11 cellular contexts compared by ENCODE assay signal in genomic region chr21:45993210-45994085, GRCh38. TPM values are rescaled to one million over a fixed set of nuclear protein-coding genes. Genes with fewer than 3 reads are reported as not detected.
DNase-seq lines count a peak whose midpoint lies in the region; ATAC-seq, FAIRE-seq and TF ChIP-seq lines count a peak whose summit lies in the region.
"Had no signal": no experiment of that assay in that cellular context is flagged by ENCODE, and none has a peak within 500 bp of the region (broad histone marks: within the 10 kb centered on the region; RNA-seq: fewer than 3 reads in every experiment).

No MANE protein-coding gene starts in this region.

- peak overlapping the region; percentile 39 for H3K27ac ChIP-seq in AG04450 (ENCODE audit: low read depth, low read length)
- peak overlapping the region; percentile 5 to 83 (median 55) for H3K27ac ChIP-seq in heart right ventricle
- H3K27ac ChIP-seq: SJSA1 had no signal

- intact Hi-C loops in heart right ventricle (cut with DNase I), result loop anchor here in 1 of 10 donors (10.0 kb wide), 1 partner anchor 121 kb away; no protein-coding TSS in a partner anchor
- intact Hi-C loops in posterior vena cava (cut with DNase I), result loop anchor here (1.0 to 5.0 kb wide), 3 partner anchors 21 to 124 kb away; partner anchors contain the start of gene COL6A2 (in 1 of the 2)

- DNase-seq in AG04450 (ENCODE audit: low read depth, low spot score) (no peak), NT2/D1 (ENCODE audit: low read depth, low spot score) (no peak), heart right ventricle (peak; percentile 3 to 41), posterior vena cava (ENCODE audit: low spot score) (peak; percentile 88), GM12892 (ENCODE audit: insufficient read length) (no peak), HT-29 (ENCODE audit: low spot score) (no peak), NCI-H2227 treated with DMSO at 0.1 percent for 48 hours (lab: John Stamatoyannopoulos, UW) (no peak)
- DNase-seq: NCI-H69 had no signal

- H3K36me3 ChIP-seq in NT2/D1 (ENCODE audit: insufficient read depth, insufficient read length, low read length), result peaks cover 96% of the 10 kb centered on the region
- peaks cover 0 to 99% (median 52%) of the 10 kb centered on the region in 9 donors for H3K36me3 ChIP-seq in heart right ventricle

- no peak overlapping the region for H3K4me3 ChIP-seq in AG04450 (ENCODE audit: low read depth, low read length)
- H3K4me3 ChIP-seq in NT2/D1 (ENCODE audit: insufficient read length, low read depth), result no peak overlapping the region
- no peak overlapping the region for H3K4me3 ChIP-seq in heart right ventricle
- H3K4me3 ChIP-seq: lung, SJSA1 had no signal

- H3K27me3 ChIP-seq in AG04450 (ENCODE audit: control insufficient read depth, insufficient read depth, low read length) (no peaks in the 10 kb centered on the region), NT2/D1 (ENCODE audit: insufficient read depth, insufficient read length) (no peaks in the 10 kb centered on the region), heart right ventricle (no peaks in the 10 kb centered on the region)
- H3K27me3 ChIP-seq: SJSA1 had no signal

- WGBS in heart right ventricle, 2 donors, result 79 to 87% methylated on average over 44 of the region's 44 CpGs

- no peak for TF ChIP-seq POLR2A in GM12892 (IDR thresholded peaks at IDR 0.05; ENCODE audit: low read depth, low read length)

- no peak for TF ChIP-seq CTCF in AG04450 (IDR thresholded peaks at IDR 0.05; ENCODE audit: low read depth, low read length)
- TF ChIP-seq CTCF in heart right ventricle (IDR thresholded peaks at IDR 0.05), result no peak

- peaks cover 4% of the 10 kb centered on the region; the same call in 1 of the 2 replicates for H3K9me3 ChIP-seq in AG04450 (ENCODE audit: control insufficient read depth, insufficient read depth, low read length)
- no peaks in the 10 kb centered on the region for H3K9me3 ChIP-seq in NT2/D1 (ENCODE audit: insufficient read depth, low read length)
- no peaks in the 10 kb centered on the region for H3K9me3 ChIP-seq in heart right ventricle
- H3K9me3 ChIP-seq: SJSA1 had no signal

- CTCF ChIA-PET in AG04450 (lab: Charles Lee), result interaction anchor here (1.3 kb wide), 1 partner anchor 20 kb away, joined by 3 read pairs; no protein-coding TSS in a partner anchor

- POLR2A ChIA-PET in AG04450 (lab: Yijun Ruan, JAX), result interaction anchor here (0.7 to 2.5 kb wide), 5 partner anchors 11 to 135 kb away, joined by 3 to 10 read pairs (median 3); partner anchors contain the start of gene COL6A1

- peaks cover 21% of the 10 kb centered on the region for H3K4me1 ChIP-seq in NT2/D1 (ENCODE audit: insufficient read depth, insufficient read length)
- H3K4me1 ChIP-seq in heart right ventricle, result peaks cover 0 to 30% (median 8%) of the 10 kb centered on the region in 9 donors
- H3K4me1 ChIP-seq: SJSA1 had no signal

- no peak for FAIRE-seq in GM12892 (lab: Jason Lieb, UNC)

- ATAC-seq in heart right ventricle (peak in 5 of 8 donors; percentile 8 to 25 (median 15)), HG03095 (IDR thresholded peaks at IDR 0.05; ENCODE audit: unreplicated experiment) (no peak)

- H3K9ac ChIP-seq in NT2/D1 (ENCODE audit: insufficient read length, low read depth), result peak overlapping the region; percentile 5

RNA-seq across cellular contexts. Expression of gene COL6A1, which starts 11.9 kb away (rescaled TPM):
- 493 and 591 TPM in 2 replicates for polyA plus RNA-seq in AG04450 (2011; rRNA removed)
- polyA minus RNA-seq in AG04450 (2011; rRNA and poly(A)+ RNA removed), result 196 and 210 TPM in 2 replicates
- 100 to 1,000 TPM in 5 of 10 donors, 10 to 100 TPM in 5; 71.9 to 260 (median 100) TPM for total RNA-seq in heart right ventricle
- 100 to 1,000 TPM; 209 to 388 TPM for polyA plus RNA-seq in heart right ventricle
- total RNA-seq in posterior vena cava, result 100 to 1,000 TPM; 606 to 689 TPM
- not detected for polyA plus RNA-seq in GM12892 (2012; ENCODE audit: missing spikeins)
- 1.1 and 4.4 TPM in 2 replicates for total RNA-seq in HT-29 (2014; rRNA removed; shearing (Covaris generic))

Comparison
In these comparisons a context has a peak if more than half of its experiments do, and no peak if none do; other contexts are left out.
1. DNase-seq: peak in heart right ventricle (2 of 2) and posterior vena cava (single experiment); none in AG04450 (single experiment), NT2/D1 (single experiment), GM12892 (single experiment), HT-29 (single experiment) and NCI-H2227 treated with DMSO at 0.1 percent for 48 hours (single experiment).
2. RNA of gene COL6A1, which starts 11.9 kb away (total RNA-seq): 606 to 689 TPM in posterior vena cava and 71.9 to 260 TPM in heart right ventricle; 1.1 to 4.4 TPM in HT-29; every median in the first group is over 10 times any median in the second.